Comparison of ENCODE assay signal across 1 cellular context in the genomic region with DNA sequence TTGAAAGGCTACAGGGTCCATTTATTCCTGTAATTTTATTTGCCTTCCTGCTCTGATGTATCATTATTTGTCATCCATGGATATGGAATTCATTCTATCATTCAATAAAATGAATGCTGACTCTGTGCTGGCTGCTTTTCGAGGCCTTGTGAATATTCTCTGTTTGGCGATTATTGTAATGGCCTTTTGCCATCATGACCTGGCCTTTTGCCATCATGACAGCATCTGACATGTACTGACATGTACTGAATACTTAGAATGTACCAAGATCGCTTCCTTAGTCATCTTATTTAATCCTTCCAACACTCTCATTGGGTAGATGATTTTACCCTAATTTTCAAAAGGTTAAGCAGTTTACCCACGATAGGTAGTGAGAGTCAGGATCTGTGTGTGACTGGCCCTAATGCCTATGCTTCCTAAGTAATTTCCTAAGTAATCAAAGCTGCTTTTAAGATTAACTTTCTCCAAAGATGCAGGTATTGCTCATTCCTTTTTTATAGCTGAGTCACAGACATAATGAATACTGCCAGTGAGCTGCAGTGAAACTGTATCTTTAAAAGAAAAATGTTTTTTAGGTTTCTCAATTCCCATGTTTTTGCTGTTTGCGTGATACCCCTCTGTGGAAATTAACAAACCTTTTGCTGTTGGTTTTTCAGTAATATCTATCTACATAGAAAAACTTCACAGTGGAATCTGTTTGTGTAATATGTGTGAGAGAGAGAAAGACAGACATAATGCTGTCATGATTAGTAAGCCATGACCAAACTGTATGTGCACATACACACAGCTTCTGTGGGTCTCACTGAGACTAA.
TF ChIP-seq lines count a peak whose summit lies in the region.

No MANE protein-coding gene starts in this region.

TF ChIP-seq in SK-N-SH, 30 proteins besides CTCF, POLR2A, EP300 and RAD21 (continued from another document):
- peak; percentile 62 for TF ChIP-seq FOSL2 (IDR thresholded peaks at IDR 0.05; ENCODE audit: borderline replicate concordance, low read depth)
- TF ChIP-seq PBX3 (IDR thresholded peaks at IDR 0.05): peak; percentile 77
- TF ChIP-seq YY1 (IDR thresholded peaks at IDR 0.05; ENCODE audit: low read depth): no peak
- TF ChIP-seq TCF12 (IDR thresholded peaks at IDR 0.05): peak; percentile 31; the same call in 1 of the 2 replicates
- TF ChIP-seq NFIC (IDR thresholded peaks at IDR 0.05; ENCODE audit: borderline replicate concordance): peak; percentile 78
- no peak for TF ChIP-seq RXRA (IDR thresholded peaks at IDR 0.05; ENCODE audit: borderline replicate concordance, low read depth)
